ENCODE assay signal across 1 cellular context in genomic region chr9:100145167-100145934, GRCh38.
A peak's percentile ranks its signal among the peaks of the same experiment; 100 is the strongest.
TF ChIP-seq lines count a peak whose summit lies in the region.

No MANE protein-coding gene starts in this region.

TF ChIP-seq in HEK293, 187 proteins besides CTCF, POLR2A, EP300 and RAD21:
- 0 out of 2 replicates have a peak, but pooled peaks have one; percentile 17 for TF ChIP-seq ZBTB48 (tag by site-specific recombination; IDR thresholded peaks at IDR 0.05)
